8 cellular contexts compared by ENCODE assay signal in genomic region chr4:99947190-99947578, GRCh38. TPM values are rescaled to one million over a fixed set of nuclear protein-coding genes. Genes with fewer than 3 reads are reported as not detected.
DNase-seq lines count a peak whose midpoint lies in the region; TF ChIP-seq lines count a peak whose summit lies in the region.

No MANE protein-coding gene starts in this region.

- peak overlapping the region; percentile 92 for H3K27ac Mint-ChIP-seq in activated naive CD4-positive, alpha-beta T cell treated with anti-CD3 and anti-CD28 coated beads, Interleukin-2, amount 50 U/mL, for 24 hours

- H3K27me3 ChIP-seq in liver (ENCODE audit: control insufficient read depth in 4 of 4, insufficient read depth in 4 of 4, low read length in 3 of 4) (no peaks in the 10 kb centered on the region), tibial nerve (no peaks in the 10 kb centered on the region)

- no peak for DNase-seq in activated naive CD4-positive, alpha-beta T cell treated with anti-CD3 and anti-CD28 coated beads, Interleukin-2, amount 50 U/mL, for 16 hours
- no peak for DNase-seq in astrocyte of the spinal cord (ENCODE audit: low read depth, low spot score)
- peak in 1 of 2 donors; percentile 6 for DNase-seq in tibial nerve (ENCODE audit: low spot score in 2 of 2)
- DNase-seq in NCI-H1417 treated with DMSO at 0.1 percent for 48 hours (lab: John Stamatoyannopoulos, UW), result no peak
- no peak for DNase-seq in NCI-H128 (lab: John Stamatoyannopoulos, UW; ENCODE audit: unreplicated experiment)
- no peak for DNase-seq in activated CD4-positive, alpha-beta T cell treated with anti-CD3 and anti-CD28 coated beads, Interleukin-2, amount 50 U/mL, for 48 hours

- H3K9ac ChIP-seq in liver (ENCODE audit: low read depth in 1 of 2, low read length in 2 of 2), result peak overlapping the region in 1 of 2 donors; percentile 75

- TF ChIP-seq POLR2A in tibial nerve (IDR thresholded peaks at IDR 0.05), result no peak

- no peak for TF ChIP-seq EP300 in tibial nerve (IDR thresholded peaks at IDR 0.05)

- TF ChIP-seq CTCF in astrocyte of the spinal cord (IDR thresholded peaks at IDR 0.05; ENCODE audit: low read depth, low read length) (no peak), liver (IDR thresholded peaks at IDR 0.05; ENCODE audit: low read depth, low read length, missing input control) (no peak), tibial nerve (IDR thresholded peaks at IDR 0.05) (no peak)

- H3K9me3 ChIP-seq in liver (ENCODE audit: control insufficient read depth in 4 of 4, low read length in 3 of 4) (no peaks in the 10 kb centered on the region), tibial nerve (no peaks in the 10 kb centered on the region)

- H3K27ac ChIP-seq in liver (ENCODE audit: low read depth in 1 of 2, low read length in 2 of 2) (peak overlapping the region; percentile 84 to 90), tibial nerve (peak overlapping the region; percentile 82 to 98 (median 97))

- H3K4me3 ChIP-seq in astrocyte of the spinal cord (ENCODE audit: low read depth, low read length) (peak overlapping the region; percentile 72), liver (ENCODE audit: low read depth in 1 of 3, low read length in 3 of 3) (peak overlapping the region; percentile 63 to 98 (median 93)), tibial nerve (peak overlapping the region; percentile 69 to 99 (median 94))

- TF ChIP-seq RAD21 in liver (IDR thresholded peaks at IDR 0.05), result no peak

- in situ Hi-C loops in astrocyte of the spinal cord (cut with HindIII; ENCODE audit: low sequenced_read_pairs), result no loop called here

- peaks cover 55% of the 10 kb centered on the region for H3K4me1 Mint-ChIP-seq in activated naive CD4-positive, alpha-beta T cell treated with anti-CD3 and anti-CD28 coated beads, Interleukin-2, amount 50 U/mL, for 24 hours

- no peaks in the 10 kb centered on the region for H3K9me3 Mint-ChIP-seq in activated naive CD4-positive, alpha-beta T cell treated with anti-CD3 and anti-CD28 coated beads, Interleukin-2, amount 50 U/mL, for 24 hours

- H3K4me3 Mint-ChIP-seq in activated naive CD4-positive, alpha-beta T cell treated with anti-CD3 and anti-CD28 coated beads, Interleukin-2, amount 50 U/mL, for 24 hours, result no peak overlapping the region

- WGBS in liver, result 10% methylated on average over 8 of the region's 8 CpGs
- WGBS in tibial nerve, 2 donors, result 18 to 21% methylated on average over 8 of the region's 8 CpGs

- H3K36me3 ChIP-seq in liver (ENCODE audit: control insufficient read depth in 4 of 4, insufficient read depth in 3 of 4, low read depth in 1 of 4, low read length in 3 of 4) (no peaks in the 10 kb centered on the region), tibial nerve (peaks cover 0 to 5% (median 0%) of the 10 kb centered on the region in 3 donors)

- H3K36me3 Mint-ChIP-seq in activated naive CD4-positive, alpha-beta T cell treated with anti-CD3 and anti-CD28 coated beads, Interleukin-2, amount 50 U/mL, for 24 hours, result peaks cover 11% of the 10 kb centered on the region

- H3K27me3 Mint-ChIP-seq in activated naive CD4-positive, alpha-beta T cell treated with anti-CD3 and anti-CD28 coated beads, Interleukin-2, amount 50 U/mL, for 24 hours, result no peaks in the 10 kb centered on the region

- peaks cover 3 to 36% (median 24%) of the 10 kb centered on the region in 4 donors for H3K4me1 ChIP-seq in liver (ENCODE audit: control insufficient read depth in 4 of 4, insufficient read depth in 4 of 4, low read length in 3 of 4)
- peaks cover 0 to 70% (median 24%) of the 10 kb centered on the region in 4 donors for H3K4me1 ChIP-seq in tibial nerve

TF ChIP-seq in liver, 16 proteins besides CTCF, POLR2A, EP300 and RAD21:
- TF ChIP-seq FOXA1 (IDR thresholded peaks at IDR 0.05) (no peak), SP1 (IDR thresholded peaks at IDR 0.05) (peak; percentile 40), RXRA (IDR thresholded peaks at IDR 0.05) (no peak), FOXA2 (IDR thresholded peaks at IDR 0.05) (no peak), TAF1 (conservative IDR thresholded peaks at IDR 0.05) (no peak), EGR1 (IDR thresholded peaks at IDR 0.05; ENCODE audit: low read depth in 2 of 2) (no peak), HNF4G (IDR thresholded peaks at IDR 0.05) (no peak), YY1 (IDR thresholded peaks at IDR 0.05) (peak; percentile 34), ZBTB33 (IDR thresholded peaks at IDR 0.05) (no peak), JUND (IDR thresholded peaks at IDR 0.05) (no peak), GABPA (IDR thresholded peaks at IDR 0.05 in 1 of 2, conservative IDR thresholded peaks at IDR 0.05 in 1 of 2) (no peak), MAX (IDR thresholded peaks at IDR 0.05) (no peak), HNF4A (conservative IDR thresholded peaks at IDR 0.05) (no peak), ATF3 (IDR thresholded peaks at IDR 0.05) (no peak), NR2F2 (IDR thresholded peaks at IDR 0.05) (no peak), REST (IDR thresholded peaks at IDR 0.05) (no peak)

RNA-seq across cellular contexts. Expression of gene DNAJB14, which starts 0.8 kb away (rescaled TPM):
- 10 to 100 TPM in 1 of 2 donors, 1 to 10 TPM in 1; 9.5 to 15.1 TPM for total RNA-seq in liver
- polyA plus RNA-seq in liver, result 1 to 10 TPM; 8.1 to 8.3 TPM
- 10 to 100 TPM; 27.0 to 38.5 (median 31.7) TPM for total RNA-seq in tibial nerve

RNA-seq across cellular contexts. Expression of gene H2AZ1, which starts 2.9 kb away (rescaled TPM):
- 100 to 1,000 TPM in 1 of 2 donors, 10 to 100 TPM in 1; 28.5 to 139 TPM for total RNA-seq in liver
- 100 to 1,000 TPM in 1 of 2 donors, 10 to 100 TPM in 1; 96.6 to 110 TPM for polyA plus RNA-seq in liver
- total RNA-seq in tibial nerve, result 100 to 1,000 TPM in 1 of 4 donors, 10 to 100 TPM in 3; 75.4 to 107 (median 81.4) TPM

RNA-seq across cellular contexts. Expression of gene LAMTOR3, which starts 53.0 kb away (rescaled TPM):
- 10 to 100 TPM; 16.1 to 23.5 TPM for total RNA-seq in liver
- 10 to 100 TPM; 13.5 to 26.3 TPM for polyA plus RNA-seq in liver
- total RNA-seq in tibial nerve, result 10 to 100 TPM; 26.8 to 30.3 (median 28.2) TPM
